11 cellular contexts compared by ENCODE assay signal in genomic region chr20:38728911-38729642, GRCh38. TPM values are rescaled to one million over a fixed set of nuclear protein-coding genes. Genes with fewer than 3 reads are reported as not detected.
DNase-seq lines count a peak whose midpoint lies in the region; ATAC-seq and TF ChIP-seq lines count a peak whose summit lies in the region.
"Had no signal": no experiment of that assay in that cellular context is flagged by ENCODE, and none has a peak within 500 bp of the region (broad histone marks: within the 10 kb centered on the region; RNA-seq: fewer than 3 reads in every experiment).

No MANE protein-coding gene starts in this region.

- H3K9me3 ChIP-seq in prostate gland, result no peaks in the 10 kb centered on the region

- H3K4me1 Mint-ChIP-seq in effector memory CD8-positive, alpha-beta T cell (ENCODE audit: low read depth in 2 of 2), result peaks cover 57 to 61% of the 10 kb centered on the region in 2 donors
- H3K4me1 Mint-ChIP-seq in stimulated activated naive CD8-positive, alpha-beta T cell treated with anti-CD3 and anti-CD28 coated beads, Interleukin-15, Interleukin-2, amounts not matched to agents 100 ng/mL and 50 ng/mL, for 24 hours (ENCODE audit: low read depth), result peaks cover 59% of the 10 kb centered on the region

- no peaks in the 10 kb centered on the region for H3K4me1 ChIP-seq in prostate gland (replicated peaks)

- H3K4me3 Mint-ChIP-seq in effector memory CD8-positive, alpha-beta T cell, result peak overlapping the region; percentile 60 to 78
- H3K4me3 Mint-ChIP-seq in stimulated activated naive CD8-positive, alpha-beta T cell treated with anti-CD3 and anti-CD28 coated beads, Interleukin-15, Interleukin-2, amounts not matched to agents 100 ng/mL and 50 ng/mL, for 24 hours, result peak overlapping the region; percentile 60

- DNase-seq in activated T-cell treated with anti-CD3 and anti-CD28 coated beads, Interleukin-2, amount 50 U/mL, for 1 hour, result peak; percentile 32
- DNase-seq in activated T-cell treated with anti-CD3 and anti-CD28 coated beads for 4 hours, result no peak
- peak; percentile 87 to 95 for DNase-seq in NCI-H524 (lab: John Stamatoyannopoulos, UW)
- peak in 1 of 3 experiments; percentile 16 for DNase-seq in effector memory CD8-positive, alpha-beta T cell
- no peak for DNase-seq in prostate gland (ENCODE audit: low spot score)
- no peak for DNase-seq in mucosa of gallbladder (ENCODE audit: low spot score)
- DNase-seq: C1 segment of cervical spinal cord had no signal

- H3K27me3 Mint-ChIP-seq in effector memory CD8-positive, alpha-beta T cell, result peaks cover 87 to 100% of the 10 kb centered on the region in 2 donors
- peaks cover 92% of the 10 kb centered on the region for H3K27me3 Mint-ChIP-seq in stimulated activated naive CD8-positive, alpha-beta T cell treated with anti-CD3 and anti-CD28 coated beads, Interleukin-15, Interleukin-2, amounts not matched to agents 100 ng/mL and 50 ng/mL, for 24 hours

- H3K9me3 Mint-ChIP-seq in effector memory CD8-positive, alpha-beta T cell, result no peaks in the 10 kb centered on the region
- H3K9me3 Mint-ChIP-seq in stimulated activated naive CD8-positive, alpha-beta T cell treated with anti-CD3 and anti-CD28 coated beads, Interleukin-15, Interleukin-2, amounts not matched to agents 100 ng/mL and 50 ng/mL, for 24 hours, result no peaks in the 10 kb centered on the region

- peaks cover 71% of the 10 kb centered on the region for H3K27me3 ChIP-seq in prostate gland (replicated peaks; ENCODE audit: insufficient read depth)

- H3K36me3 Mint-ChIP-seq in effector memory CD8-positive, alpha-beta T cell (ENCODE audit: insufficient read depth), result peaks cover 40% of the 10 kb centered on the region
- peaks cover 9% of the 10 kb centered on the region for H3K36me3 Mint-ChIP-seq in stimulated activated naive CD8-positive, alpha-beta T cell treated with anti-CD3 and anti-CD28 coated beads, Interleukin-15, Interleukin-2, amounts not matched to agents 100 ng/mL and 50 ng/mL, for 24 hours (ENCODE audit: low read depth)

- H3K4me3 ChIP-seq in prostate gland, result no peak overlapping the region
- H3K4me3 ChIP-seq: cardiac muscle cell had no signal

- no peak for ATAC-seq in effector memory CD8-positive, alpha-beta T cell (replicated peaks)
- ATAC-seq in GM19023 (IDR thresholded peaks at IDR 0.05; ENCODE audit: unreplicated experiment), result no peak

- TF ChIP-seq POLR2A in prostate gland (IDR thresholded peaks at IDR 0.05), result no peak

- intact Hi-C loops in prostate gland (cut with DNase I), result no loop called here

- TF ChIP-seq CTCF in prostate gland (IDR thresholded peaks at IDR 0.05), result no peak

- H3K36me3 ChIP-seq in prostate gland, result no peaks in the 10 kb centered on the region
- H3K36me3 ChIP-seq: cardiac muscle cell had no signal

- peak overlapping the region in 1 of 2 donors; percentile 26 for H3K27ac Mint-ChIP-seq in effector memory CD8-positive, alpha-beta T cell
- peak overlapping the region; percentile 68 for H3K27ac Mint-ChIP-seq in stimulated activated naive CD8-positive, alpha-beta T cell treated with anti-CD3 and anti-CD28 coated beads, Interleukin-15, Interleukin-2, amounts not matched to agents 100 ng/mL and 50 ng/mL, for 24 hours

- 4% methylated on average over 41 of the region's 41 CpGs for WGBS in prostate gland

- H3K27ac ChIP-seq in prostate gland, result no peak overlapping the region
- H3K27ac ChIP-seq: cardiac muscle cell, parathyroid adenoma had no signal

RNA-seq across cellular contexts. Expression of gene SLC32A1, which starts 4.8 kb away (rescaled TPM):
- total RNA-seq in prostate gland (not detected), mucosa of gallbladder (not detected)
- total RNA-seq: cardiac muscle cell had no signal

RNA-seq across cellular contexts. Expression of gene ACTR5, which starts 19.2 kb away (rescaled TPM):
- total RNA-seq in prostate gland (10 to 100 TPM in 1 of 2 donors, 1 to 10 TPM in 1; 6.4 to 18.1 TPM), mucosa of gallbladder (6.7 TPM)

Comparison
In these comparisons a context has a peak if more than half of its experiments do, and no peak if none do; other contexts are left out.
1. DNase-seq: peak in activated T-cell treated with anti-CD3 and anti-CD28 coated beads, Interleukin-2, amount 50 U/mL, for 1 hour (single experiment) and NCI-H524 (2 of 2); none in activated T-cell treated with anti-CD3 and anti-CD28 coated beads for 4 hours (single experiment), prostate gland (single experiment) and mucosa of gallbladder (single experiment).